Comparison of ENCODE assay signal across 27 cellular contexts in the genomic region with DNA sequence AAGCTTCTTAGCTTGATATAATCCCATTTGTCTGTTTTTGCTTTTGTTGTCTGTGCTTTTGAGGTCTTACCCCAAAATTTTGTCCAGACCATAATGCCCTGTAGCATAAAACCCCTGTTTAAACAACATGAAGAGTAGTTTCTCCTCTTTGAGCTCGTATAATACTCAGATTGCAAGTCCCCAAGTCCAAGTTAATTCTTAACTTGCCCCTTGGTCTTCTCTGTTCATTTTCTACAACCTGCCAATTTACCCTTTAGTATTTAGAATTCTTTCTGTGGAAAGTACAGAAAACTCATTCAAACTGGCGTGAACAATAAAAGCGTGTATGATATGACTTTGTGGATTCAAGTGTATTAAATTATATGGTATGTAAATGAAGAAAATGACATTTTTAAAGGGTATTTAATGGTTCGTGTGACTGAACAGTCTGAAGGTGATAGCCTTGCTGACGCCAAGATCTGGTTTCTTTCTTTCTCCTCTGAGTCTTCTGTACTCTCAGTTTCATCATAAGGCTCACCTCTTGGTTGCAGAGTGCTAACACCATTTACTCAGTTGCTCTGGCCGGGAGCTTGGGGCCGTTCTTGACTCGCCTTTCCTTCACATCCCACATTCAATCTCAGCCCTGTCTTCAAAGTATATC.
"Had no signal": no experiment of that assay in that cellular context is flagged by ENCODE, and none has a peak within 500 bp of the region (broad histone marks: within the 10 kb centered on the region; RNA-seq: fewer than 3 reads in every experiment).

No MANE protein-coding gene starts in this region.

- ATAC-seq: effector memory CD8-positive, alpha-beta T cell; esophagus mucosa; lower lobe of right lung; naive thymus-derived CD4-positive, alpha-beta T cell; sciatic nerve; stimulated activated naive B cell treated with anti-CD40 and anti-IgM and Interleukin-4, amounts not matched to agents 10 μg/mL and 1 μg/mL and 100 μg/mL, for 72 hours had no signal

- H3K27me3 ChIP-seq: brain microvascular endothelial cell, colonic mucosa, dorsolateral prefrontal cortex, neural progenitor cell, vagina had no signal

- H3K4me1 Mint-ChIP-seq: activated B cell treated with CpG ODN at 0.5 μM for 24 hours had no signal

- H3K36me3 Mint-ChIP-seq: neural progenitor cell; stimulated activated naive B cell treated with anti-CD40 and anti-IgM and Interleukin-4, amounts not matched to agents 10 μg/mL and 1 μg/mL and 100 μg/mL, for 72 hours; type B pancreatic cell had no signal

- H3K4me3 ChIP-seq: colonic mucosa, dorsolateral prefrontal cortex, lower lobe of right lung, neural progenitor cell, vagina had no signal

- H3K27ac ChIP-seq: brain microvascular endothelial cell, colonic mucosa, lower lobe of right lung, neural progenitor cell, vagina had no signal

- H3K9ac ChIP-seq: neural progenitor cell had no signal

- H3K27ac Mint-ChIP-seq: activated B cell treated with CpG ODN at 0.5 μM for 24 hours; activated CD4-positive, alpha-beta memory T cell treated with anti-CD3 and anti-CD28 coated beads, Interleukin-2, amount 10 ng/mL, durations not matched to agents 7 days and 5 days; effector memory CD8-positive, alpha-beta T cell; neural progenitor cell; stimulated activated naive B cell treated with anti-CD40 and anti-IgM and Interleukin-4, amounts not matched to agents 10 μg/mL and 1 μg/mL and 100 μg/mL, for 72 hours; type B pancreatic cell had no signal

- H3K9me3 ChIP-seq: colonic mucosa, lower lobe of right lung, vagina had no signal

- H3K27me3 Mint-ChIP-seq: activated CD4-positive, alpha-beta memory T cell treated with anti-CD3 and anti-CD28 coated beads, Interleukin-2, amount 10 ng/mL, durations not matched to agents 7 days and 5 days; effector memory CD8-positive, alpha-beta T cell; naive thymus-derived CD4-positive, alpha-beta T cell had no signal

- DNase-seq: activated B cell treated with CpG ODN at 0.5 μM for 24 hours; activated CD4-positive, alpha-beta memory T cell treated with anti-CD3 and anti-CD28 coated beads, Interleukin-2, amount 10 ng/mL, durations not matched to agents 7 days and 5 days; activated CD4-positive, alpha-beta T cell treated with anti-CD3 and anti-CD28 coated beads for 48 hours; activated effector memory CD4-positive, alpha-beta T cell treated with anti-CD3 and anti-CD28 coated beads, Interleukin-2, amount 50 U/mL, for 16 hours; activated naive CD4-positive, alpha-beta T cell treated with anti-CD3 and anti-CD28 coated beads, Interleukin-2, amount 50 U/mL, for 16 hours; activated T-cell treated with anti-CD3 and anti-CD28 coated beads, Interleukin-2, amount 50 U/mL, for 48 hours; aorta; brain microvascular endothelial cell; central memory CD4-positive, alpha-beta T cell; colonic mucosa; dorsolateral prefrontal cortex; effector memory CD8-positive, alpha-beta T cell; glutamatergic neuron; hypothalamus; lower lobe of right lung; naive thymus-derived CD4-positive, alpha-beta T cell; posterior cingulate gyrus; stimulated activated CD4-positive, alpha-beta T cell treated with anti-CD3 and anti-CD28 coated beads, Interleukin-2, amount 100 ng/mL, for 48 hours; stimulated activated CD8-positive, alpha-beta memory T cell treated with anti-CD3 and anti-CD28 coated beads, Interleukin-4, amount 100 ng/mL, for 48 hours; stimulated activated naive B cell treated with anti-CD40 and anti-IgM and Interleukin-4, amounts not matched to agents 10 μg/mL and 1 μg/mL and 100 μg/mL, for 72 hours; T-helper 1 cell; T1000 had no signal

- H3K36me3 ChIP-seq: brain microvascular endothelial cell, colonic mucosa, lower lobe of right lung, neural progenitor cell, vagina had no signal

- H3K4me2 ChIP-seq: neural progenitor cell had no signal

- H3K4me1 ChIP-seq: colonic mucosa, lower lobe of right lung, vagina had no signal

- H3K4me3 Mint-ChIP-seq: activated B cell treated with CpG ODN at 0.5 μM for 24 hours; activated CD4-positive, alpha-beta memory T cell treated with anti-CD3 and anti-CD28 coated beads, Interleukin-2, amount 10 ng/mL, durations not matched to agents 7 days and 5 days; effector memory CD8-positive, alpha-beta T cell; neural progenitor cell; stimulated activated naive B cell treated with anti-CD40 and anti-IgM and Interleukin-4, amounts not matched to agents 10 μg/mL and 1 μg/mL and 100 μg/mL, for 72 hours; type B pancreatic cell had no signal

- H2AFZ ChIP-seq: neural progenitor cell had no signal

- H3K9me3 Mint-ChIP-seq: activated B cell treated with CpG ODN at 0.5 μM for 24 hours; activated CD4-positive, alpha-beta memory T cell treated with anti-CD3 and anti-CD28 coated beads, Interleukin-2, amount 10 ng/mL, durations not matched to agents 7 days and 5 days; effector memory CD8-positive, alpha-beta T cell; neural progenitor cell; stimulated activated naive B cell treated with anti-CD40 and anti-IgM and Interleukin-4, amounts not matched to agents 10 μg/mL and 1 μg/mL and 100 μg/mL, for 72 hours; type B pancreatic cell had no signal
